Comparison of ENCODE assay signal across 1 cellular context in the genomic region with DNA sequence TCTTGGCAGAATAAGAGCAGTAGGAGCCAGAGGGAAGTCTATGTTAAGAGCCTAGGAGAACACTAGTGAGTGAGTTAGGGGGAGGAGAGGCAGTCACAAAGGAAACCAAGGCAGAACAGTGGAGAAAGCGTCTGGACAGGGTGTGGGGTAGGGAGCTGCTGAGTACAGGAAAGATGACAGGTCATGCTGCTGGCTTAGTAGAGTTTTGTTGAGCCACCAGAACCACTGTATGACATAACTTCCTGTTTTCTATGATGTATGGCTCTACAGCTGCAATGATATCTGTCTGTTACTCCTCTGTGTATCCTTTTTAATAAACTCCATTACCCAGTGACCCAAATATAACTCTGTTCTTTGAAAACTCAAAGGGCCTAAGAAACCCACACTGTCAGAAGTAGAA.
TF ChIP-seq lines count a peak whose summit lies in the region.

No MANE protein-coding gene starts in this region.

TF ChIP-seq in GM23338, 12 proteins besides CTCF, POLR2A, EP300 and RAD21:
- TF ChIP-seq, protein P1, sequence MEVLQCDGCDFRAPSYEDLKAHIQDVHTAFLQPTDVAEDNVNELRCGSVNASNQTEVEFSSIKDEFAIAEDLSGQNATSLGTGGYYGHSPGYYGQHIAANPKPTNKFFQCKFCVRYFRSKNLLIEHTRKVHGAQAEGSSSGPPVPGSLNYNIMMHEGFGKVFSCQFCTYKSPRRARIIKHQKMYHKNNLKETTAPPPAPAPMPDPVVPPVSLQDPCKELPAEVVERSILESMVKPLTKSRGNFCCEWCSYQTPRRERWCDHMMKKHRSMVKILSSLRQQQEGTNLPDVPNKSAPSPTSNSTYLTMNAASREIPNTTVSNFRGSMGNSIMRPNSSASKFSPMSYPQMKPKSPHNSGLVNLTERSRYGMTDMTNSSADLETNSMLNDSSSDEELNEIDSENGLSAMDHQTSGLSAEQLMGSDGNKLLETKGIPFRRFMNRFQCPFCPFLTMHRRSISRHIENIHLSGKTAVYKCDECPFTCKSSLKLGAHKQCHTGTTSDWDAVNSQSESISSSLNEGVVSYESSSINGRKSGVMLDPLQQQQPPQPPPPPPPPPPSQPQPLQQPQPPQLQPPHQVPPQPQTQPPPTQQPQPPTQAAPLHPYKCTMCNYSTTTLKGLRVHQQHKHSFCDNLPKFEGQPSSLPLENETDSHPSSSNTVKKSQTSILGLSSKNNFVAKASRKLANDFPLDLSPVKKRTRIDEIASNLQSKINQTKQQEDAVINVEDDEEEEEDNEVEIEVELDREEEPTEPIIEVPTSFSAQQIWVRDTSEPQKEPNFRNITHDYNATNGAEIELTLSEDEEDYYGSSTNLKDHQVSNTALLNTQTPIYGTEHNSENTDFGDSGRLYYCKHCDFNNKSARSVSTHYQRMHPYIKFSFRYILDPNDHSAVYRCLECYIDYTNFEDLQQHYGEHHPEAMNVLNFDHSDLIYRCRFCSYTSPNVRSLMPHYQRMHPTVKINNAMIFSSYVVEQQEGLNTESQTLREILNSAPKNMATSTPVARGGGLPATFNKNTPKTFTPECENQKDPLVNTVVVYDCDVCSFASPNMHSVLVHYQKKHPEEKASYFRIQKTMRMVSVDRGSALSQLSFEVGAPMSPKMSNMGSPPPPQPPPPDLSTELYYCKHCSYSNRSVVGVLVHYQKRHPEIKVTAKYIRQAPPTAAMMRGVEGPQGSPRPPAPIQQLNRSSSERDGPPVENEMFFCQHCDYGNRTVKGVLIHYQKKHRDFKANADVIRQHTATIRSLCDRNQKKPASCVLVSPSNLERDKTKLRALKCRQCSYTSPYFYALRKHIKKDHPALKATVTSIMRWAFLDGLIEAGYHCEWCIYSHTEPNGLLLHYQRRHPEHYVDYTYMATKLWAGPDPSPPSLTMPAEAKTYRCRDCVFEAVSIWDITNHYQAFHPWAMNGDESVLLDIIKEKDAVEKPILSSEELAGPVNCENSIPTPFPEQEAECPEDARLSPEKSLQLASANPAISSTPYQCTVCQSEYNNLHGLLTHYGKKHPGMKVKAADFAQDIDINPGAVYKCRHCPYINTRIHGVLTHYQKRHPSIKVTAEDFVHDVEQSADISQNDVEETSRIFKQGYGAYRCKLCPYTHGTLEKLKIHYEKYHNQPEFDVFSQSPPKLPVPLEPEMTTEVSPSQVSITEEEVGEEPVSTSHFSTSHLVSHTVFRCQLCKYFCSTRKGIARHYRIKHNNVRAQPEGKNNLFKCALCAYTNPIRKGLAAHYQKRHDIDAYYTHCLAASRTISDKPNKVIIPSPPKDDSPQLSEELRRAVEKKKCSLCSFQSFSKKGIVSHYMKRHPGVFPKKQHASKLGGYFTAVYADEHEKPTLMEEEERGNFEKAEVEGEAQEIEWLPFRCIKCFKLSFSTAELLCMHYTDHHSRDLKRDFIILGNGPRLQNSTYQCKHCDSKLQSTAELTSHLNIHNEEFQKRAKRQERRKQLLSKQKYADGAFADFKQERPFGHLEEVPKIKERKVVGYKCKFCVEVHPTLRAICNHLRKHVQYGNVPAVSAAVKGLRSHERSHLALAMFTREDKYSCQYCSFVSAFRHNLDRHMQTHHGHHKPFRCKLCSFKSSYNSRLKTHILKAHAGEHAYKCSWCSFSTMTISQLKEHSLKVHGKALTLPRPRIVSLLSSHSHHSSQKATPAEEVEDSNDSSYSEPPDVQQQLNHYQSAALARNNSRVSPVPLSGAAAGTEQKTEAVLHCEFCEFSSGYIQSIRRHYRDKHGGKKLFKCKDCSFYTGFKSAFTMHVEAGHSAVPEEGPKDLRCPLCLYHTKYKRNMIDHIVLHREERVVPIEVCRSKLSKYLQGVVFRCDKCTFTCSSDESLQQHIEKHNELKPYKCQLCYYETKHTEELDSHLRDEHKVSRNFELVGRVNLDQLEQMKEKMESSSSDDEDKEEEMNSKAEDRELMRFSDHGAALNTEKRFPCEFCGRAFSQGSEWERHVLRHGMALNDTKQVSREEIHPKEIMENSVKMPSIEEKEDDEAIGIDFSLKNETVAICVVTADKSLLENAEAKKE (CRISPR knock-in tag; IDR thresholded peaks at IDR 0.05): no peak
- TF ChIP-seq EZH2phosphoT487 (IDR thresholded peaks at IDR 0.05; ENCODE audit: unreplicated experiment): no peak
- no peak for TF ChIP-seq REST (IDR thresholded peaks at IDR 0.05; ENCODE audit: unreplicated experiment)
- TF ChIP-seq JUNB (IDR thresholded peaks at IDR 0.05; ENCODE audit: unreplicated experiment): no peak
- no peak for TF ChIP-seq ZNF331 (CRISPR knock-in tag; IDR thresholded peaks at IDR 0.05; ENCODE audit: low read depth)
- TF ChIP-seq ZNF114 (CRISPR knock-in tag; IDR thresholded peaks at IDR 0.05): no peak
- TF ChIP-seq NANOG (IDR thresholded peaks at IDR 0.05; ENCODE audit: borderline replicate concordance): no peak
- no peak for TF ChIP-seq EZH2 (IDR thresholded peaks at IDR 0.05; ENCODE audit: low read depth, unreplicated experiment)
- TF ChIP-seq, protein P2, sequence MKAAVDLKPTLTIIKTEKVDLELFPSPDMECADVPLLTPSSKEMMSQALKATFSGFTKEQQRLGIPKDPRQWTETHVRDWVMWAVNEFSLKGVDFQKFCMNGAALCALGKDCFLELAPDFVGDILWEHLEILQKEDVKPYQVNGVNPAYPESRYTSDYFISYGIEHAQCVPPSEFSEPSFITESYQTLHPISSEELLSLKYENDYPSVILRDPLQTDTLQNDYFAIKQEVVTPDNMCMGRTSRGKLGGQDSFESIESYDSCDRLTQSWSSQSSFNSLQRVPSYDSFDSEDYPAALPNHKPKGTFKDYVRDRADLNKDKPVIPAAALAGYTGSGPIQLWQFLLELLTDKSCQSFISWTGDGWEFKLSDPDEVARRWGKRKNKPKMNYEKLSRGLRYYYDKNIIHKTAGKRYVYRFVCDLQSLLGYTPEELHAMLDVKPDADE (IDR thresholded peaks at IDR 0.05): no peak
- no peak for TF ChIP-seq CREB1 (CRISPR knock-in tag; IDR thresholded peaks at IDR 0.05; ENCODE audit: low read depth)
- no peak for TF ChIP-seq STAT1 (IDR thresholded peaks at IDR 0.05; ENCODE audit: unreplicated experiment)
- TF ChIP-seq POLR2AphosphoS5 (IDR thresholded peaks at IDR 0.05; ENCODE audit: low read depth): no peak
